7 cellular contexts compared by ENCODE assay signal in the genomic region with DNA sequence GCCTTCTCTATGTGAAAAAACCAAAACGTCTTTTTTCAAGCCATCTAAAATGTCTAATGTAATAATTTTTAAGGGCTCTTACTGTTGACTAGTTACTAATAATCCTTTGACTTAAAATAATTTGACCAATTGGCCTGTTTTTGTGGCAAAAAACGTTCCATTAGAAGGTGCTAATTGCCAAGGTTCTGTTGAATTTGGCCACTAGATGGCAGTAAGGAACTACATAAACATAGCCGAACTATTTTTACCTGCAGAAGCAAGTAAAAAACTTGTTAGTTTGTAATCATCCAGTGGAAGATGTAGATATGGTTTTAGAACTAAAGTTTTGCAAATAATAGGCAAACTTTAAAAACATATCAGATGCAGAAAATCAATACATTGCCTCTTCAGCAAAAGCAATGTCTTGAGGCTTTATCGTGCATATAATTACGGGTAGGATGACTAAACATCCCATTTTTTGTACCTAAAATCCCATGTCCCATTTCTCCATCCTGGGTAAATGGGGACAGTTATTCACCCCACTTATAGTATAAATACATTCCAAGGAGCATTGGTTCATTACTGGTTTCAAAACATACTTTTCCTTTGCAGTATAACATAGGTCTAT. TPM values are rescaled to one million over a fixed set of nuclear protein-coding genes. Genes with fewer than 3 reads are reported as not detected.
DNase-seq lines count a peak whose midpoint lies in the region; ATAC-seq and TF ChIP-seq lines count a peak whose summit lies in the region.

No MANE protein-coding gene starts in this region.

- no peaks in the 10 kb centered on the region for H3K27me3 ChIP-seq in H7 (ENCODE audit: control insufficient read depth, insufficient read depth, low read length)

- peak; percentile 71 for TF ChIP-seq CTCF in choroid plexus epithelial cell (conservative IDR thresholded peaks at IDR 0.05; ENCODE audit: low read depth, low read length)

- H3K36me3 ChIP-seq in H7 (replicated peaks; ENCODE audit: control insufficient read depth, insufficient read depth, low read length) = peaks cover 21% of the 10 kb centered on the region

- DNase-seq in DMS79 treated with DMSO at 0.1 percent for 48 hours (lab: John Stamatoyannopoulos, UW) = peak; percentile 9
- DNase-seq in H7 = peak; percentile 39
- DNase-seq in NCI-H82 (lab: John Stamatoyannopoulos, UW) = peak; percentile 61
- DNase-seq in choroid plexus epithelial cell (ENCODE audit: low read depth) = peak; percentile 82
- peak; percentile 72 to 80 for DNase-seq in lung microvascular endothelial cell (ENCODE audit: low read depth in 2 of 2)
- no peak for DNase-seq in D341Med (ENCODE audit: low spot score)

- no peak overlapping the region for H3K4me3 ChIP-seq in H7 (ENCODE audit: insufficient read depth, low read depth, low read length)
- no peak overlapping the region for H3K4me3 ChIP-seq in choroid plexus epithelial cell (ENCODE audit: low read depth, low read length)

- no peak for ATAC-seq in GM19463 (IDR thresholded peaks at IDR 0.05; ENCODE audit: unreplicated experiment)

RNA-seq across cellular contexts. Expression of a gene that starts 57.6 kb away (rescaled TPM):
- 42.3 and 53.4 TPM in 2 replicates for total RNA-seq in H7 (2014; rRNA removed; shearing (Covaris generic))
- under 0.01 TPM in 1 of 2 replicates, not detected in the other for total RNA-seq in lung microvascular endothelial cell

Comparison
In these comparisons a context has a peak if more than half of its experiments do, and no peak if none do; other contexts are left out.
1. RNA of a gene that starts 57.6 kb away (total RNA-seq): 42.3 to 53.4 TPM in H7; under 0.01 TPM in lung microvascular endothelial cell; every median in the first group is over 10 times any median in the second.